1 cellular context compared by ENCODE assay signal in the genomic region with DNA sequence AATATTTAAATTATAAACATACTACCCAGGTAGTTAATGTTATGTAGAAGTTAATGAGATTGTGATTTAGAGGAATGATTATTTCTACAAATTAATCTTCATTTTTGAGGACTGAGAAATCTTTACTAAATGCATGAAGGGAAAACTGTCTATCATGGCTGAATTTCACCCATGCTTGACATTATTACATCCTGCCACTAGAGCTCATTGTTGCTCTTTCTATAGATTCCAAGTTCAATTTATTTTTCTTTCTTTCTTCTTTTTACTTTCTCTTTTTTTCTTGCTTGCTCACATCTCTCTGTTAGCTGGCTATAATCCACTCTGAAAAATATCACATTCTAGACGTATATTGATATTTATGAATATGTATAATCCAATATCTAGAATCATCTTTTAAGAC.
TF ChIP-seq lines count a peak whose summit lies in the region.

No MANE protein-coding gene starts in this region.

TF ChIP-seq in A549, 52 proteins besides CTCF, POLR2A, EP300 and RAD21 (continued from another document):
- TF ChIP-seq, protein P1, sequence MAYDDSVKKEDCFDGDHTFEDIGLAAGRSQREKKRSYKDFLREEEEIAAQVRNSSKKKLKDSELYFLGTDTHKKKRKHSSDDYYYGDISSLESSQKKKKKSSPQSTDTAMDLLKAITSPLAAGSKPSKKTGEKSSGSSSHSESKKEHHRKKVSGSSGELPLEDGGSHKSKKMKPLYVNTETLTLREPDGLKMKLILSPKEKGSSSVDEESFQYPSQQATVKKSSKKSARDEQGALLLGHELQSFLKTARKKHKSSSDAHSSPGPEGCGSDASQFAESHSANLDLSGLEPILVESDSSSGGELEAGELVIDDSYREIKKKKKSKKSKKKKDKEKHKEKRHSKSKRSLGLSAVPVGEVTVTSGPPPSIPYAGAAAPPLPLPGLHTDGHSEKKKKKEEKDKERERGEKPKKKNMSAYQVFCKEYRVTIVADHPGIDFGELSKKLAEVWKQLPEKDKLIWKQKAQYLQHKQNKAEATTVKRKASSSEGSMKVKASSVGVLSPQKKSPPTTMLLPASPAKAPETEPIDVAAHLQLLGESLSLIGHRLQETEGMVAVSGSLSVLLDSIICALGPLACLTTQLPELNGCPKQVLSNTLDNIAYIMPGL (CRISPR knock-in tag; IDR thresholded peaks at IDR 0.05; ENCODE audit: borderline replicate concordance): no peak
- TF ChIP-seq ZC3H11A (IDR thresholded peaks at IDR 0.05) (no peak), PHF8 (IDR thresholded peaks at IDR 0.05; ENCODE audit: borderline replicate concordance, low read depth) (no peak), RARB (CRISPR knock-in tag; IDR thresholded peaks at IDR 0.05) (no peak)
